In the genomic region with DNA sequence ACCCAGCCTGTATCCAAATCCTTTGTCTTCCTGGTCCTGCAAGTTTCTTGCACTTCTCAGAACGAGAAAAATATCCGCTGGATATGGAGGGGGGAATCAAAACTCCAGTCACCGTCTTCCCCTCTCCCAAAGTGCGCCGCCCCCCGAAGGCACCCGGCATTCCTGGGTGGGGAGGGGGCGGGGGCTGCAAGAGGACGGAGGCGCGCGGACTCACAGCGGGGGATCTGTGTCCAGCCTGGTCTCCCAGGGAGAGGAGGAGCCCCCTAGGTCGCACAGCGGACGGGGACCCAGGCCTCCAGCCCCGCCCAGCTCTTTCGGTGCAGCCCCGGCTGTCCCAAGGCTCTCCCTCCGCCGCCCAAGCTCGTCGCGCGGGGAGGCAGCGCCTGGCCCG, we compare ENCODE assay signal across 8 cellular contexts. TPM values are rescaled to one million over a fixed set of nuclear protein-coding genes. Genes with fewer than 3 reads are reported as not detected.
DNase-seq lines count a peak whose midpoint lies in the region; ATAC-seq and TF ChIP-seq lines count a peak whose summit lies in the region.

No MANE protein-coding gene starts in this region.

- in situ Hi-C loops in gastrocnemius medialis (cut with MboI; ENCODE audit: low sequenced_read_pairs in 4 of 4) = loop anchor here in 2 of 4 donors (10.0 kb wide), 1 partner anchor 106 kb away; no protein-coding TSS in a partner anchor

- DNase-seq in SJSA1 (ENCODE audit: low read depth in 1 of 2, low spot score in 2 of 2) (no peak), fibroblast of the aortic adventitia (ENCODE audit: low read depth) (no peak), gastrocnemius medialis (no peak), NCI-H1048 (lab: John Stamatoyannopoulos, UW) (no peak), MV-4-11 (lab: John Stamatoyannopoulos, UW) (no peak), left colon (no peak)

- TF ChIP-seq CTCF in fibroblast of the aortic adventitia (IDR thresholded peaks at IDR 0.05; ENCODE audit: insufficient read depth, low read length) = no peak
- TF ChIP-seq CTCF in gastrocnemius medialis (IDR thresholded peaks at IDR 0.05 in 4 of 5, conservative IDR thresholded peaks at IDR 0.05 in 1 of 5) = no peak

- H3K4me1 ChIP-seq in SJSA1 (replicated peaks) = peaks cover 42% of the 10 kb centered on the region
- peaks cover 7 to 23% of the 10 kb centered on the region in 2 donors for H3K4me1 ChIP-seq in gastrocnemius medialis

- no peak for TF ChIP-seq POLR2A in gastrocnemius medialis (IDR thresholded peaks at IDR 0.05)

- H3K4me3 ChIP-seq in SJSA1 = peak overlapping the region; percentile 30
- H3K4me3 ChIP-seq in fibroblast of the aortic adventitia (ENCODE audit: low read depth, low read length) = peak overlapping the region; percentile 57
- H3K4me3 ChIP-seq in gastrocnemius medialis = peak overlapping the region; percentile 64 to 94 (median 77)

- H3K36me3 ChIP-seq in SJSA1 = no peaks in the 10 kb centered on the region
- no peaks in the 10 kb centered on the region for H3K36me3 ChIP-seq in gastrocnemius medialis

- H3K27me3 ChIP-seq in SJSA1 (replicated peaks) (peaks cover 43% of the 10 kb centered on the region), gastrocnemius medialis (no peaks in the 10 kb centered on the region)

- intact Hi-C loops in gastrocnemius medialis (cut with DNase I; ENCODE audit: low total_unique reads) (loop anchor here (1.0 to 10.0 kb wide), 2 partner anchors 110 to 306 kb away; no protein-coding TSS in a partner anchor), left colon (cut with DNase I, micrococcal nuclease) (loop anchor here (5.0 kb wide), 1 partner anchor 109 kb away; no protein-coding TSS in a partner anchor)

- no peaks in the 10 kb centered on the region for H3K9me3 ChIP-seq in SJSA1 (replicated peaks)
- H3K9me3 ChIP-seq in gastrocnemius medialis = no peaks in the 10 kb centered on the region

- H3K27ac ChIP-seq in SJSA1 = no peak overlapping the region
- H3K27ac ChIP-seq in gastrocnemius medialis = peak overlapping the region; percentile 84 to 90 (median 86)

- ATAC-seq in GM18511 (IDR thresholded peaks at IDR 0.05; ENCODE audit: unreplicated experiment) = peak; percentile 15
- no peak for ATAC-seq in gastrocnemius medialis
- ATAC-seq in GM21529 (IDR thresholded peaks at IDR 0.05; ENCODE audit: unreplicated experiment) = no peak
- ATAC-seq in left colon = no peak

RNA-seq across cellular contexts. Expression of a gene that starts 2.1 kb away (rescaled TPM):
- total RNA-seq in SJSA1 (2014; rRNA removed; shearing (Covaris generic)) = not detected in 2 replicates
- total RNA-seq in fibroblast of the aortic adventitia (ENCODE audit: low replicate concordance) (1.2 TPM in 1 of 2 replicates, not detected in the other), gastrocnemius medialis (1 to 10 TPM; 2.9 to 6.5 (median 4.0) TPM), left colon (1 to 10 TPM; 7.3 to 7.9 TPM)
